14 cellular contexts compared by ENCODE assay signal in the genomic region with DNA sequence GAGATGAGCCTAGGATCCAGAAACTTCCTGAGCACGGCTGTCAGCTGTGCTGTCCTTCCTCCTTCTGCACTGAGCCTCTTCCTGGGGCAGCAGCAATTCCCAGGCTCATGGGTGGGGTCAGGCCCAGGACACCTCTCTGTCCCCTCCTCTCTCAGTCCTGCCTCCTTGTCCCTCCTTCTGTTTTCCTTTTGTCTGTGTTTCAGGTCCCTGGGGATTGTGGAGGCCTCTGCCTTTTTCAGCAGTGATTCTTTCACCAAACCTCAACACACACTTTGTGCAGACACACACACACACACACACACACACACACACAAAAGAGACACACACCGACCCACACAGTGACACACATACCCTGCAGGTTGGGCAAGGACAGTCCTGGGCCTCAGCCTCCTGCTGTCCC. TPM values are rescaled to one million over a fixed set of nuclear protein-coding genes. Genes with fewer than 3 reads are reported as not detected.
"Had no signal": no experiment of that assay in that cellular context is flagged by ENCODE, and none has a peak within 500 bp of the region (broad histone marks: within the 10 kb centered on the region; RNA-seq: fewer than 3 reads in every experiment).

A gene (minus strand): TSS at position 101 of the 400 bp plus-strand sequence. CDS start 132 bp downstream, outside the sequence.

RNA-seq across cellular contexts. Expression of the gene that starts here (rescaled TPM):
- total RNA-seq: stomach, subcutaneous adipose tissue, temporal lobe, testis, thoracic aorta, thyroid gland, tibial nerve, transverse colon, upper lobe of left lung, upper lobe of right lung, ureter, urinary bladder, uterus, vagina had no signal
- polyA plus RNA-seq: stomach, urinary bladder had no signal
